Comparison of ENCODE assay signal across 24 cellular contexts in genomic region chr7:40429821-40430220, GRCh38.
"Had no signal": no experiment of that assay in that cellular context is flagged by ENCODE, and none has a peak within 500 bp of the region (broad histone marks: within the 10 kb centered on the region; RNA-seq: fewer than 3 reads in every experiment).

No MANE protein-coding gene starts in this region.

- H3K4me3 Mint-ChIP-seq: activated naive CD8-positive, alpha-beta T cell treated with anti-CD3 and anti-CD28 coated beads for 36 hours; activated T-cell treated with anti-CD3 and anti-CD28 coated beads, Interleukin-2, amount 50 U/mL, for 4 hours; naive thymus-derived CD8-positive, alpha-beta T cell; neural progenitor cell; T-helper 1 cell treated with Interleukin-12 subunit alpha and Interleukin-12 subunit beta and Interleukin-4 antibody, amounts not matched to agents 30 μg/mL and 1 μg/mL, for 36 hours had no signal

- H3K27me3 Mint-ChIP-seq: activated naive CD8-positive, alpha-beta T cell treated with anti-CD3 and anti-CD28 coated beads for 36 hours had no signal

- H3K4me2 ChIP-seq: neural progenitor cell had no signal

- H3K36me3 Mint-ChIP-seq: neural progenitor cell had no signal

- H3K9me3 Mint-ChIP-seq: activated T-helper 2 cell treated with anti-CD3 and anti-CD28 coated beads, Interferon-gamma antibody, Interleukin-2, Interleukin-4, amounts not matched to agents 10 μg/mL and 5 μg/mL and 100 μg/mL, durations not matched to agents 14 hours and 24 hours and 36 hours had no signal

- H2AFZ ChIP-seq: neural progenitor cell had no signal

- H3K36me3 ChIP-seq: heart right ventricle, lower lobe of right lung, neural progenitor cell, sigmoid colon, upper lobe of left lung had no signal

- H3K4me3 ChIP-seq: heart right ventricle, lower lobe of right lung, neural progenitor cell, sigmoid colon, upper lobe of left lung had no signal

- ATAC-seq: activated T-cell treated with anti-CD3 and anti-CD28 coated beads, Interleukin-2, amount 50 U/mL, for 4 hours; esophagus mucosa; heart right ventricle; lower lobe of right lung; naive thymus-derived CD8-positive, alpha-beta T cell had no signal

- H3K9me3 ChIP-seq: lower lobe of right lung, sigmoid colon had no signal

- H3K9ac ChIP-seq: neural progenitor cell had no signal

- FAIRE-seq: colon, kidney had no signal

- H3K27ac ChIP-seq: heart right ventricle, lower lobe of right lung, neural progenitor cell, sigmoid colon, upper lobe of left lung had no signal

- H3K4me1 ChIP-seq: heart right ventricle, lower lobe of right lung, neural progenitor cell, upper lobe of left lung had no signal

- H3K27ac Mint-ChIP-seq: activated naive CD8-positive, alpha-beta T cell treated with anti-CD3 and anti-CD28 coated beads for 36 hours; activated T-helper 2 cell treated with anti-CD3 and anti-CD28 coated beads, Interferon-gamma antibody, Interleukin-2, Interleukin-4, amounts not matched to agents 10 μg/mL and 5 μg/mL and 100 μg/mL, durations not matched to agents 14 hours and 24 hours and 36 hours; naive thymus-derived CD8-positive, alpha-beta T cell; neural progenitor cell; T-helper 1 cell treated with Interleukin-12 subunit alpha and Interleukin-12 subunit beta and Interleukin-4 antibody, amounts not matched to agents 30 μg/mL and 1 μg/mL, for 36 hours had no signal

- H3K4me1 Mint-ChIP-seq: activated naive CD8-positive, alpha-beta T cell treated with anti-CD3 and anti-CD28 coated beads for 36 hours; naive thymus-derived CD8-positive, alpha-beta T cell; neural progenitor cell had no signal

- H3K27me3 ChIP-seq: heart right ventricle, neural progenitor cell, sigmoid colon, upper lobe of left lung had no signal

- DNase-seq: activated CD4-positive, alpha-beta T cell treated with anti-CD3 and anti-CD28 coated beads for 4 hours; activated CD4-positive, alpha-beta T cell treated with anti-CD3 and anti-CD28 coated beads, Interleukin-2, amount 50 U/mL, for 48 hours; activated CD4-positive, CD25-positive, alpha-beta regulatory T cell; activated CD8-positive, alpha-beta memory T cell treated with anti-CD3 and anti-CD28 coated beads, Interleukin-2, amount 50 U/mL, for 48 hours; activated naive CD4-positive, alpha-beta T cell treated with Interleukin-2 at 50 U/mL for 16 hours; activated naive CD8-positive, alpha-beta T cell treated with anti-CD3 and anti-CD28 coated beads for 36 hours; activated T-cell treated with anti-CD3 and anti-CD28 coated beads, Interleukin-2, amount 50 U/mL, for 4 hours; amygdala; central memory CD4-positive, alpha-beta T cell; effector memory CD4-positive, alpha-beta T cell; heart right ventricle; kidney; lower lobe of right lung; naive thymus-derived CD8-positive, alpha-beta T cell; sigmoid colon; stimulated activated CD4-positive, alpha-beta T cell treated with anti-CD3 and anti-CD28 coated beads, Interleukin-4, amount 100 ng/mL, for 1 hour; stimulated activated naive CD4-positive, alpha-beta T cell treated with Interleukin-2 at 50 U/mL for 16 hours; T1000; upper lobe of left lung had no signal
